In the genomic region with DNA sequence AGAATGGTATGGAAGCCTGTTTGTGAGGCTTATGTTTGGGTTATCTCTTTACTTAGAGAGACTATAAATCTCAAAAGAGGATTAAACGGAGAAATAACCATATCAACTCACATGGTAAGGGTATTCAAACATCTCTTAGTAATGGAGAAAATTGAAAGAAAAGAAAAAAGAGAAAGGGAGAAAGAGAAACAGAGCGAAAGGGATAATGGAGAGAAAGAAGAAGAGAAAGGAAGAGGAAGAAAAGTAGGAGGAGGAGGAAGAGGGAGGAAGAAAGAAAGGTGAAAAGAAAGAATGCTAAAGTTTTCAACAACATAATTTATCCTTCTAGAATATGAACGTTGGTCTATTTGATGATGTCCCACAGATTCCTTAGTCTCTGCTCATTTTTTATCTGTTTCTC, we compare ENCODE assay signal across 1 cellular context.
TF ChIP-seq lines count a peak whose summit lies in the region.
"Not testable (repeated sequence)": the region's sequence is repeated elsewhere in the genome, so short reads cannot be mapped to it uniquely, and the experiment has no call there.

No MANE protein-coding gene starts in this region.

- TF ChIP-seq CTCF in HEK293 (tag by site-specific recombination; IDR thresholded peaks at IDR 0.05) = not testable (repeated sequence)

- H3K36me3 ChIP-seq in HEK293 (ENCODE audit: control insufficient read depth in 2 of 2, insufficient read depth in 1 of 2, low read length in 2 of 2) = not testable (repeated sequence)

- H3K27ac ChIP-seq in HEK293 (ENCODE audit: extremely low read depth, low read depth, low read length) = not testable (repeated sequence)

- not testable (repeated sequence) for H3K4me1 ChIP-seq in HEK293 (ENCODE audit: control insufficient read depth, insufficient read depth, low read length)

- not testable (repeated sequence) for H3K9me3 ChIP-seq in HEK293 (ENCODE audit: control insufficient read depth, insufficient read depth, low read depth, low read length)

- not testable (repeated sequence) for H3K4me3 ChIP-seq in HEK293 (ENCODE audit: low read depth, low read length)

- POLR2A ChIA-PET in HEK293 (lab: Yijun Ruan, JAX) = not testable (repeated sequence)

- CTCF ChIA-PET in HEK293 (lab: Yijun Ruan, JAX) = not testable (repeated sequence)

TF ChIP-seq in HEK293, 187 proteins besides CTCF, POLR2A, EP300 and RAD21:
- TF ChIP-seq PRDM1 (tag by site-specific recombination; IDR thresholded peaks at IDR 0.05) = peak; percentile 96
